25 cellular contexts compared by ENCODE assay signal in the genomic region with DNA sequence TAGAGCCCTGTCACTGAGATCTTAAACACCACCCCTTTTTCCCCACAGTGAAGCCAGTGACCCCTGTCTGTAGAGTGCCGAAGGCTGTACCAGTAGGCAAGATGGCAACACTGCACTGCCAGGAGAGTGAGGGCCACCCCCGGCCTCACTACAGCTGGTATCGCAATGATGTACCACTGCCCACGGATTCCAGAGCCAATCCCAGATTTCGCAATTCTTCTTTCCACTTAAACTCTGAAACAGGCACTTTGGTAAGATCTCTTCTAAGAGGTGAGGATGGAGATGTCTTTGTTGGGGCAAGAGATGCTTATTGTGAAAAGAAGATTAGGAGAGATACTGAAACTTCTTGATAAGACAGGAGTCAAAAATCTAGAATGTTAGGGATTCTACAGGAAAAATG.
"Had no signal": no experiment of that assay in that cellular context is flagged by ENCODE, and none has a peak within 500 bp of the region (broad histone marks: within the 10 kb centered on the region; RNA-seq: fewer than 3 reads in every experiment).

No MANE protein-coding gene starts in this region.

- H3K9me3 Mint-ChIP-seq: activated naive CD4-positive, alpha-beta T cell treated with anti-CD3 and anti-CD28 coated beads, Interleukin-2, amount 50 U/mL, for 72 hours; natural killer cell treated with Interleukin-12 subunit alpha and Interleukin-12 subunit beta and Interleukin-15 and Interleukin-18, amount 100 ng/mL, for 72 hours had no signal

- H3K4me3 Mint-ChIP-seq: activated CD4-positive, alpha-beta memory T cell treated with anti-CD3 and anti-CD28 coated beads, Interleukin-2, amount 10 ng/mL, durations not matched to agents 7 days and 5 days; activated CD4-positive, alpha-beta T cell treated with anti-CD3 and anti-CD28 coated beads for 36 hours; mesothelial cell of epicardium; natural killer cell treated with Interleukin-12 subunit alpha and Interleukin-12 subunit beta and Interleukin-15 and Interleukin-18, amount 100 ng/mL, for 72 hours; WTC11 had no signal

- H3K27ac Mint-ChIP-seq: activated CD4-positive, alpha-beta memory T cell treated with anti-CD3 and anti-CD28 coated beads, Interleukin-2, amount 10 ng/mL, durations not matched to agents 7 days and 5 days; mesothelial cell of epicardium; WTC11 had no signal

- H3K4me1 Mint-ChIP-seq: mesothelial cell of epicardium had no signal

- H3K27ac ChIP-seq: brain microvascular endothelial cell, heart right ventricle, left lung, tibial nerve had no signal

- H3K4me3 ChIP-seq: heart right ventricle, left lung, tibial nerve had no signal

- H3K36me3 Mint-ChIP-seq: activated naive CD4-positive, alpha-beta T cell treated with anti-CD3 and anti-CD28 coated beads, Interleukin-2, amount 50 U/mL, for 72 hours; natural killer cell treated with Interleukin-12 subunit alpha and Interleukin-12 subunit beta and Interleukin-15 and Interleukin-18, amount 100 ng/mL, for 72 hours had no signal

- DNase-seq: activated CD4-positive, alpha-beta memory T cell treated with anti-CD3 and anti-CD28 coated beads, Interleukin-2, amount 10 ng/mL, durations not matched to agents 7 days and 5 days; activated CD4-positive, alpha-beta T cell treated with anti-CD3 and anti-CD28 coated beads for 36 hours; activated effector memory CD4-positive, alpha-beta T cell treated with anti-CD3 and anti-CD28 coated beads, Interleukin-2, amount 50 U/mL, for 16 hours; activated T-cell treated with anti-CD3 and anti-CD28 coated beads, Interleukin-2, amount 50 U/mL, for 48 hours; aorta; brain microvascular endothelial cell; cortex of kidney; effector CD4-positive, alpha-beta T cell; heart right ventricle; left lung; nucleus accumbens; posterior cingulate gyrus; retina; stimulated activated CD4-positive, alpha-beta T cell treated with anti-CD3 and anti-CD28 coated beads, Interleukin-12 subunit alpha, Interleukin-12 subunit beta, amount 100 ng/mL, for 4 hours; stimulated activated CD4-positive, alpha-beta T cell treated with anti-CD3 and anti-CD28 coated beads, Interleukin-1b, Interleukin-23, amount 100 ng/mL, for 48 hours; stimulated activated CD8-positive, alpha-beta memory T cell treated with anti-CD3 and anti-CD28 coated beads, Interleukin-4, amount 100 ng/mL, for 48 hours; stimulated activated naive CD8-positive, alpha-beta T cell treated with anti-CD3 and anti-CD28 coated beads, Interleukin-15, Interleukin-2, amounts not matched to agents 100 U/mL and 50 U/mL, for 24 hours; substantia nigra; SW 1271 had no signal

- H3K27me3 ChIP-seq: brain microvascular endothelial cell, heart right ventricle, left lung, tibial nerve had no signal

- ATAC-seq: activated CD4-positive, alpha-beta T cell treated with anti-CD3 and anti-CD28 coated beads for 36 hours; activated naive CD4-positive, alpha-beta T cell treated with anti-CD3 and anti-CD28 coated beads, Interleukin-2, amount 50 U/mL, for 72 hours; esophagus mucosa; heart right ventricle; left lung; natural killer cell treated with Interleukin-12 subunit alpha and Interleukin-12 subunit beta and Interleukin-15 and Interleukin-18, amount 100 ng/mL, for 72 hours; stimulated activated naive CD8-positive, alpha-beta T cell treated with anti-CD3 and anti-CD28 coated beads, Interleukin-15, Interleukin-2, amounts not matched to agents 100 U/mL and 50 U/mL, for 24 hours; WTC11 had no signal

- H3K27me3 Mint-ChIP-seq: activated CD4-positive, alpha-beta memory T cell treated with anti-CD3 and anti-CD28 coated beads, Interleukin-2, amount 10 ng/mL, durations not matched to agents 7 days and 5 days; activated CD4-positive, alpha-beta T cell treated with anti-CD3 and anti-CD28 coated beads for 36 hours had no signal
